ENCODE assay signal across 14 cellular contexts in genomic region chr2:43087413-43087812, GRCh38.
DNase-seq lines count a peak whose midpoint lies in the region; ATAC-seq, FAIRE-seq and TF ChIP-seq lines count a peak whose summit lies in the region.
"Had no signal": no experiment of that assay in that cellular context is flagged by ENCODE, and none has a peak within 500 bp of the region (broad histone marks: within the 10 kb centered on the region; RNA-seq: fewer than 3 reads in every experiment).

No MANE protein-coding gene starts in this region.

- TF ChIP-seq RAD21 in A549 (conservative IDR thresholded peaks at IDR 0.05 in 1 of 2, IDR thresholded peaks at IDR 0.05 in 1 of 2) = no peak

- TF ChIP-seq CTCF in A549 (IDR thresholded peaks at IDR 0.05) (no peak), ascending aorta (IDR thresholded peaks at IDR 0.05) (no peak), psoas muscle (IDR thresholded peaks at IDR 0.05) (no peak)

- H3K9me3 Mint-ChIP-seq in stimulated activated naive B cell treated with anti-CD40 and anti-IgM and Interleukin-4, amounts not matched to agents 10 μg/mL and 1 μg/mL and 100 μg/mL, for 72 hours = peaks cover 5 to 7% of the 10 kb centered on the region in 2 donors

- H3K27me3 Mint-ChIP-seq in stimulated activated naive B cell treated with anti-CD40 and anti-IgM and Interleukin-4, amounts not matched to agents 10 μg/mL and 1 μg/mL and 100 μg/mL, for 72 hours = no peaks in the 10 kb centered on the region

- DNase-seq in A549 (ENCODE audit: low read depth in 1 of 2, low spot score in 1 of 2) = no peak
- DNase-seq in ascending aorta (ENCODE audit: low spot score in 2 of 2) = no peak
- peak; percentile 29 for DNase-seq in kidney tubule cell (ENCODE audit: low spot score)
- no peak for DNase-seq in psoas muscle
- no peak for DNase-seq in stimulated activated CD4-positive, alpha-beta T cell treated with anti-CD3 and anti-CD28 coated beads, Interleukin-4, amount 100 ng/mL, for 4 hours
- no peak for DNase-seq in stimulated activated CD4-positive, alpha-beta T cell treated with anti-CD3 and anti-CD28 coated beads, Interleukin-4, amount 100 ng/mL, for 24 hours
- no peak for DNase-seq in COR-L47 (lab: John Stamatoyannopoulos, UW)
- DNase-seq in stimulated activated naive B cell treated with anti-CD40 and anti-IgM and Interleukin-4, amounts not matched to agents 10 μg/mL and 1 μg/mL and 100 μg/mL, for 72 hours = no peak
- DNase-seq: DMS53, dorsolateral prefrontal cortex had no signal

- CTCF ChIA-PET in A549 (lab: Yijun Ruan, JAX) = interaction anchor here (1.0 to 2.2 kb wide), 4 partner anchors 39 to 137 kb away, joined by 3 to 4 read pairs (median 4); no protein-coding TSS in a partner anchor

- H3K4me1 ChIP-seq in A549 (peaks cover 69% of the 10 kb centered on the region), ascending aorta (peaks cover 28 to 55% of the 10 kb centered on the region in 2 donors), psoas muscle (peaks cover 49% of the 10 kb centered on the region)

- no peak for TF ChIP-seq POLR2A in A549 (IDR thresholded peaks at IDR 0.05; ENCODE audit: low read length)

- POLR2A ChIA-PET in A549 (lab: Yijun Ruan, JAX) = no interaction called here

- H3K36me3 ChIP-seq in ascending aorta (no peaks in the 10 kb centered on the region), psoas muscle (ENCODE audit: insufficient read depth in 1 of 2, low read depth in 1 of 2) (no peaks in the 10 kb centered on the region)

- FAIRE-seq in A549 (lab: Jason Lieb, UNC) = no peak
- FAIRE-seq: GM19239, TTC549 had no signal

- intact Hi-C loops in ascending aorta (cut with DNase I) (loop anchor here (2.0 kb wide), 2 partner anchors 13 to 139 kb away; partner anchors contain the start of gene ZFP36L2), psoas muscle (cut with DNase I) (loop anchor here in 1 of 2 donors (5.0 kb wide), 1 partner anchor 135 kb away; no protein-coding TSS in a partner anchor)

- H3K4me3 ChIP-seq in A549 (no peak overlapping the region), ascending aorta (no peak overlapping the region), psoas muscle (no peak overlapping the region)
- H3K4me3 ChIP-seq: dorsolateral prefrontal cortex had no signal

- peaks cover 2 to 6% of the 10 kb centered on the region in 2 donors for H3K4me1 Mint-ChIP-seq in stimulated activated naive B cell treated with anti-CD40 and anti-IgM and Interleukin-4, amounts not matched to agents 10 μg/mL and 1 μg/mL and 100 μg/mL, for 72 hours

- no peak overlapping the region for H3K27ac Mint-ChIP-seq in stimulated activated naive B cell treated with anti-CD40 and anti-IgM and Interleukin-4, amounts not matched to agents 10 μg/mL and 1 μg/mL and 100 μg/mL, for 72 hours
- H3K27ac Mint-ChIP-seq: activated naive CD4-positive, alpha-beta T cell treated with anti-CD3 and anti-CD28 coated beads, Interleukin-2, amount 50 U/mL, for 72 hours had no signal

- H3K27me3 ChIP-seq in ascending aorta (no peaks in the 10 kb centered on the region), psoas muscle (ENCODE audit: insufficient read depth in 3 of 3, low read length in 2 of 3) (no peaks in the 10 kb centered on the region)
- H3K27me3 ChIP-seq: dorsolateral prefrontal cortex had no signal

- H3K4me3 Mint-ChIP-seq in stimulated activated naive B cell treated with anti-CD40 and anti-IgM and Interleukin-4, amounts not matched to agents 10 μg/mL and 1 μg/mL and 100 μg/mL, for 72 hours = no peak overlapping the region

- peaks cover 20% of the 10 kb centered on the region for H3K9me3 ChIP-seq in A549
- H3K9me3 ChIP-seq in ascending aorta = peaks cover 0 to 12% of the 10 kb centered on the region in 2 donors
- peaks cover 13% of the 10 kb centered on the region for H3K9me3 ChIP-seq in psoas muscle

- no peak for ATAC-seq in A549
- no peak for ATAC-seq in psoas muscle
- no peak for ATAC-seq in stimulated activated naive B cell treated with anti-CD40 and anti-IgM and Interleukin-4, amounts not matched to agents 10 μg/mL and 1 μg/mL and 100 μg/mL, for 72 hours (replicated peaks)
- ATAC-seq: activated naive CD4-positive, alpha-beta T cell treated with anti-CD3 and anti-CD28 coated beads, Interleukin-2, amount 50 U/mL, for 72 hours had no signal

- H3K36me3 Mint-ChIP-seq in stimulated activated naive B cell treated with anti-CD40 and anti-IgM and Interleukin-4, amounts not matched to agents 10 μg/mL and 1 μg/mL and 100 μg/mL, for 72 hours = peaks cover 5% of the 10 kb centered on the region in 2 donors

- peak overlapping the region; percentile 59 for H3K4me2 ChIP-seq in A549

- H3K27ac ChIP-seq in A549 = peak overlapping the region; percentile 82 to 90
- peak overlapping the region; percentile 96 to 97 for H3K27ac ChIP-seq in ascending aorta
- H3K27ac ChIP-seq in psoas muscle = peak overlapping the region; percentile 80
- H3K27ac ChIP-seq: HL-60 had no signal

- WGBS in A549 (ENCODE audit: missing lambda C conversion rate) = 91% methylated on average over 3 of the region's 3 CpGs
- 84 to 92% (median 85%) methylated on average over 3 of the region's 3 CpGs for WGBS in psoas muscle, 3 donors

- TF ChIP-seq EP300 in A549 (IDR thresholded peaks at IDR 0.05) = no peak

TF ChIP-seq in A549, 52 proteins besides CTCF, POLR2A, EP300 and RAD21:
- TF ChIP-seq PBX3 (IDR thresholded peaks at IDR 0.05) (no peak), USF2 (IDR thresholded peaks at IDR 0.05) (no peak), HOXA7 (CRISPR knock-in tag; IDR thresholded peaks at IDR 0.05) (no peak), HDAC2 (IDR thresholded peaks at IDR 0.05) (no peak), CHD4 (IDR thresholded peaks at IDR 0.05; ENCODE audit: borderline replicate concordance) (no peak), HES2 (IDR thresholded peaks at IDR 0.05) (no peak), RCOR1 (IDR thresholded peaks at IDR 0.05; ENCODE audit: low read depth, low read length) (no peak), CBX8 (IDR thresholded peaks at IDR 0.05) (no peak), RARB (CRISPR knock-in tag; IDR thresholded peaks at IDR 0.05) (no peak), REST (IDR thresholded peaks at IDR 0.05) (no peak), E2F6 (IDR thresholded peaks at IDR 0.05; ENCODE audit: borderline replicate concordance, low read depth) (no peak), CEBPB (IDR thresholded peaks at IDR 0.05) (no peak)
TF ChIP-seq in A549: peak in this region for 0.
